8 cellular contexts compared by ENCODE assay signal in the genomic region with DNA sequence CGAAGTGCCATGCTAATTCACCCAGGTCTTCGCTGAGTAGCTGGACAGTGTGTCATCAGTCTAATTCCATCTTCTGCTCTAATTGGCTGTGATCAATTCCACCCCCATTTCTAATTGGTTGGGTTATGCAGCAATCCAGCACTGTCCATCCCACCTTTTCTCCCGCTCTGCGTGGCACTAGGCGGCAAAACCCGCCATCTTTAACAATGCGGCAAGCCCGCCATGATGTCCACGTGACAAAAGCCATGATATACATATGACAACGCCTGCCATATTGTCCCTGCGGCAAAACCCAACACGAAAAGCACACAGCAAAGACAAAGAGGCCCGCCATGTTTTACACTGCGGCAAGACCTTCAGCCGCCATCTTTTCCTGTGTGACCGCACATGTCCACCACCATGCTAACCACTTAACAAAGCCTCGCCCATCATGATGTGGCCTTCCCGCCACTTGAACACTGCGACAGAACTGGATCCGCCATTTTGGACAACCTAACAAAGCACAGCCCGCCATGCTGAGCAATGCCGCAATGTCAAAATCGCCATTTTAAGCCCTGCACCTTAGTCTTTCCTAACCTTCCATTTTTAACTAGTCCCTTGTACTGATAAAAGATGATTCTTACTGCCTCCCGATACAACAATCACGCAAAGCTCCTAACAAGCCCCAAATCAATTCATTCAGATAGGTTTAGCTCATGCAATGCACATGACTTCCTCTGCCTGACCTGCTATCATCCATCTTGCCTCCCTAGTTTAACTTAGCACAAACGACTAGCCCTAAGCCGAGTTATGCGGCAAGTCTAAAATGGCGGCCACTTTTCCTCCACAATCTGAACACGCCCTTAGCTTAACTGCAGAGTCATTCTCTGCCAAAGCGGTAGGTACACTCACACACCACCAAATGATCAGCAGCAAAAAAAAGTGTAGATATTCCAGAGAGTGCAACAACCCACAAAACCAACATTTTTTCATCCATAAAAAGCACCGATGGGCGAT. TPM values are rescaled to one million over a fixed set of nuclear protein-coding genes. Genes with fewer than 3 reads are reported as not detected.
DNase-seq lines count a peak whose midpoint lies in the region; ATAC-seq and TF ChIP-seq lines count a peak whose summit lies in the region.

No MANE protein-coding gene starts in this region.

- H3K9me3 Mint-ChIP-seq in nephron progenitor cell: peaks cover 14% of the 10 kb centered on the region

- peak overlapping the region; percentile 84; the same call in 1 of the 2 replicates for H2AK5ac ChIP-seq in IMR-90 (ENCODE audit: low read depth, low read length)

- ATAC-seq in GM19023 (IDR thresholded peaks at IDR 0.05; ENCODE audit: unreplicated experiment) (peak; percentile 78), IMR-90 (ENCODE audit: low read depth) (peak; percentile 85), HG03521 (IDR thresholded peaks at IDR 0.05; ENCODE audit: unreplicated experiment) (no peak)

- peaks cover 6% of the 10 kb centered on the region for H3K36me3 Mint-ChIP-seq in nephron progenitor cell (ENCODE audit: low read depth)

- peaks cover 3% of the 10 kb centered on the region; the same call in 1 of the 2 replicates for H3K36me3 ChIP-seq in IMR-90 (ENCODE audit: control insufficient read depth, insufficient read depth, low read length)
- H3K36me3 ChIP-seq in colonic mucosa: no peaks in the 10 kb centered on the region

- H3K4me3 Mint-ChIP-seq in nephron progenitor cell: no peak overlapping the region

- intact Hi-C loops in IMR-90 (cut with micrococcal nuclease): loop anchor here (10.0 kb wide), 2 partner anchors 767 to 1753 kb away; no protein-coding TSS in a partner anchor
- intact Hi-C loops in colonic mucosa (cut with DNase I): loop anchor here (10.0 kb wide), 1 partner anchor 693 kb away; no protein-coding TSS in a partner anchor

- H4K5ac ChIP-seq in IMR-90 (ENCODE audit: low read depth, low read length): peak overlapping the region; percentile 73

- H2AFZ ChIP-seq in IMR-90 (replicated peaks; ENCODE audit: low read length, poor library complexity): peak overlapping the region; percentile 71

- H2BK15ac ChIP-seq in IMR-90 (ENCODE audit: low read depth, low read length): no peak overlapping the region

- peak overlapping the region; percentile 95 for H3K23ac ChIP-seq in IMR-90 (ENCODE audit: low read depth, low read length)

- no peak overlapping the region for H3K27ac Mint-ChIP-seq in nephron progenitor cell

- H3K27me3 Mint-ChIP-seq in nephron progenitor cell (ENCODE audit: low read depth, poor library complexity): no peaks in the 10 kb centered on the region

- TF ChIP-seq CTCF in IMR-90 (conservative IDR thresholded peaks at IDR 0.05; ENCODE audit: low read depth, low read length) (no peak), colonic mucosa (IDR thresholded peaks at IDR 0.05) (no peak), nephron progenitor cell (IDR thresholded peaks at IDR 0.05) (no peak)

- H3K4me1 ChIP-seq in IMR-90 (ENCODE audit: control insufficient read depth, insufficient read depth, low read length) (no peaks in the 10 kb centered on the region), colonic mucosa (no peaks in the 10 kb centered on the region)

- peak overlapping the region; percentile 94 for H3K56ac ChIP-seq in IMR-90 (ENCODE audit: extremely low read depth, insufficient read depth, low read length)

- H3K18ac ChIP-seq in IMR-90 (ENCODE audit: low read depth, low read length): peak overlapping the region; percentile 70

- in situ Hi-C loops in IMR-90 (cut with MboI; ENCODE audit: low sequenced_read_pairs): no loop called here

- H4K8ac ChIP-seq in IMR-90 (ENCODE audit: low read depth in 2 of 2, low read length in 2 of 2): peak overlapping the region; percentile 83 to 86

- H3K4me1 Mint-ChIP-seq in nephron progenitor cell: no peaks in the 10 kb centered on the region

- H3K27me3 ChIP-seq in IMR-90 (ENCODE audit: control insufficient read depth, insufficient read depth, low read length) (no peaks in the 10 kb centered on the region), colonic mucosa (no peaks in the 10 kb centered on the region)

- DNase-seq in IMR-90: peak; percentile 96
- peak; percentile 88 for DNase-seq in colonic mucosa
- peak; percentile 79 for DNase-seq in smooth muscle cell of the brain vasculature (ENCODE audit: low read depth, low spot score)
- DNase-seq in DMS114 treated with DMSO at 0.1 percent for 48 hours (lab: John Stamatoyannopoulos, UW; ENCODE audit: unreplicated experiment): no peak
- DNase-seq in NCI-H2029 (lab: John Stamatoyannopoulos, UW): no peak
- no peak for DNase-seq in nephron progenitor cell

- H2AK9ac ChIP-seq in IMR-90 (replicated peaks; ENCODE audit: low read depth, low read length, poor library complexity): peak overlapping the region; percentile 91

- no peak overlapping the region for H2BK20ac ChIP-seq in IMR-90 (ENCODE audit: low read depth, low read length)

- CTCF ChIA-PET in IMR-90 (lab: Yijun Ruan, JAX): no interaction called here

- H4K91ac ChIP-seq in IMR-90 (ENCODE audit: insufficient read depth, low read depth, low read length): peak overlapping the region; percentile 81

- WGBS in IMR-90 (ENCODE audit: extremely low coverage in 2 of 2, insufficient read length in 1 of 2), 2 experiments: 60% methylated on average over 16 of the region's 33 CpGs; no CpG with 5 or more reads in 1 of the 2 experiments

- POLR2A ChIA-PET in IMR-90 (lab: Charles Lee; ENCODE audit: unreplicated experiment): interaction anchor here (0.5 kb wide), 1 partner anchor 33 kb away, joined by 5 read pairs; no protein-coding TSS in a partner anchor

- peak overlapping the region; percentile 68 for H3K4me2 ChIP-seq in IMR-90 (ENCODE audit: low read depth, low read length)

- H3K9me3 ChIP-seq in IMR-90 (ENCODE audit: control insufficient read depth, insufficient read depth, low read length): no peaks in the 10 kb centered on the region
- no peaks in the 10 kb centered on the region for H3K9me3 ChIP-seq in colonic mucosa

- dilution Hi-C loops in IMR-90 (cut with HindIII; ENCODE audit: low sequenced_read_pairs, unreplicated experiment): no loop called here

- H4K20me1 ChIP-seq in IMR-90 (ENCODE audit: insufficient read depth, low read length): peaks cover 45% of the 10 kb centered on the region

- H3K79me1 ChIP-seq in IMR-90 (ENCODE audit: low read depth in 1 of 2, low read length in 2 of 2): no peaks in the 10 kb centered on the region

- H3K27ac ChIP-seq in IMR-90 (ENCODE audit: insufficient read depth, low read length): peak overlapping the region; percentile 61
- H3K27ac ChIP-seq in colonic mucosa: peak overlapping the region; percentile 77

- peaks cover 3% of the 10 kb centered on the region; the same call in 1 of the 2 replicates for H3K9me1 ChIP-seq in IMR-90 (ENCODE audit: insufficient read depth, low read length)

- TSS peak; percentile 4 for BruUV-seq in IMR-90 (replicated peaks; lab: Mats Ljungman, UMichigan)

- peak overlapping the region; percentile 98 for H3K14ac ChIP-seq in IMR-90 (replicated peaks; ENCODE audit: low read depth, low read length)

- H3K4me3 ChIP-seq in IMR-90 (ENCODE audit: insufficient read depth, low read depth, low read length): peak overlapping the region; percentile 68
- peak overlapping the region; percentile 46 for H3K4me3 ChIP-seq in colonic mucosa

- TF ChIP-seq POLR2A in IMR-90 (IDR thresholded peaks at IDR 0.05; ENCODE audit: low read depth, low read length): no peak; the same call in 1 of the 2 replicates

- H2BK120ac ChIP-seq in IMR-90 (ENCODE audit: low read depth, low read length): peak overlapping the region; percentile 16; the same call in 1 of the 2 replicates

- H2BK5ac ChIP-seq in IMR-90 (ENCODE audit: low read depth, low read length, poor library complexity, severe bottlenecking): peak overlapping the region; percentile 82

- peak overlapping the region; percentile 92 for H3K4ac ChIP-seq in IMR-90 (ENCODE audit: low read depth, low read length)

- H3K9ac ChIP-seq in IMR-90 (ENCODE audit: low read depth, low read length) (peak overlapping the region; percentile 92), colonic mucosa (ENCODE audit: low read depth in 2 of 2, low read length in 2 of 2) (peak overlapping the region; percentile 72 to 74)

- no peak for TF ChIP-seq RAD21 in IMR-90 (IDR thresholded peaks at IDR 0.05; ENCODE audit: low read length)

TF ChIP-seq in IMR-90, 13 proteins besides CTCF, POLR2A, EP300 and RAD21 (continues in another document):
- TF ChIP-seq FOS (IDR thresholded peaks at IDR 0.05; ENCODE audit: low read depth, low read length) (peak; percentile 48; the same call in 1 of the 2 replicates), CEBPB (IDR thresholded peaks at IDR 0.05; ENCODE audit: low read depth, low read length) (peak; percentile 51), RCOR1 (IDR thresholded peaks at IDR 0.05; ENCODE audit: insufficient replicate concordance, low read length) (no peak), SMC3 (IDR thresholded peaks at IDR 0.05; ENCODE audit: low read depth, low read length) (no peak), MAZ (IDR thresholded peaks at IDR 0.05; ENCODE audit: borderline replicate concordance, low read depth, low read length) (no peak), MAFK (IDR thresholded peaks at IDR 0.05; ENCODE audit: low read depth, low read length) (no peak), NFE2L2 (IDR thresholded peaks at IDR 0.05; ENCODE audit: low read depth, low read length) (peak; percentile 52; the same call in 1 of the 2 replicates)
- TF ChIP-seq, protein P1, sequence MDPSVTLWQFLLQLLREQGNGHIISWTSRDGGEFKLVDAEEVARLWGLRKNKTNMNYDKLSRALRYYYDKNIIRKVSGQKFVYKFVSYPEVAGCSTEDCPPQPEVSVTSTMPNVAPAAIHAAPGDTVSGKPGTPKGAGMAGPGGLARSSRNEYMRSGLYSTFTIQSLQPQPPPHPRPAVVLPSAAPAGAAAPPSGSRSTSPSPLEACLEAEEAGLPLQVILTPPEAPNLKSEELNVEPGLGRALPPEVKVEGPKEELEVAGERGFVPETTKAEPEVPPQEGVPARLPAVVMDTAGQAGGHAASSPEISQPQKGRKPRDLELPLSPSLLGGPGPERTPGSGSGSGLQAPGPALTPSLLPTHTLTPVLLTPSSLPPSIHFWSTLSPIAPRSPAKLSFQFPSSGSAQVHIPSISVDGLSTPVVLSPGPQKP (IDR thresholded peaks at IDR 0.05; ENCODE audit: borderline replicate concordance, low read depth, low read length): no peak
- TF ChIP-seq, protein P2, sequence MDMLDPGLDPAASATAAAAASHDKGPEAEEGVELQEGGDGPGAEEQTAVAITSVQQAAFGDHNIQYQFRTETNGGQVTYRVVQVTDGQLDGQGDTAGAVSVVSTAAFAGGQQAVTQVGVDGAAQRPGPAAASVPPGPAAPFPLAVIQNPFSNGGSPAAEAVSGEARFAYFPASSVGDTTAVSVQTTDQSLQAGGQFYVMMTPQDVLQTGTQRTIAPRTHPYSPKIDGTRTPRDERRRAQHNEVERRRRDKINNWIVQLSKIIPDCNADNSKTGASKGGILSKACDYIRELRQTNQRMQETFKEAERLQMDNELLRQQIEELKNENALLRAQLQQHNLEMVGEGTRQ (IDR thresholded peaks at IDR 0.05; ENCODE audit: low read depth, low read length): peak; percentile 89

RNA-seq across cellular contexts. Expression of a gene that starts 1.2 kb away (rescaled TPM):
- 48.9 and 75.5 TPM in 2 replicates for total RNA-seq in IMR-90 (2012; rRNA removed)
- 127 and 159 TPM in 2 replicates for polyA plus RNA-seq in IMR-90 (2012; rRNA removed)
- polyA plus RNA-seq in IMR-90 (2012; cell fraction: cytosol; rRNA removed): 0.30 and 1.1 TPM in 2 replicates
- polyA plus RNA-seq in IMR-90 (2012; cell fraction: nucleus; rRNA removed; ENCODE audit: low replicate concordance): 251 and 1,714 TPM in 2 replicates
- 100 to 1,000 TPM; 148 to 169 TPM for total RNA-seq in colonic mucosa

Comparison
In these comparisons a context has a peak if more than half of its experiments do, and no peak if none do; other contexts are left out.
1. DNase-seq: peak in IMR-90 (single experiment), colonic mucosa (single experiment) and smooth muscle cell of the brain vasculature (single experiment); none in DMS114 treated with DMSO at 0.1 percent for 48 hours (single experiment), NCI-H2029 (single experiment) and nephron progenitor cell (single experiment).